Comparison of ENCODE assay signal across 8 cellular contexts in genomic region chr19:52963229-52963760, GRCh38.
DNase-seq lines count a peak whose midpoint lies in the region; ATAC-seq and TF ChIP-seq lines count a peak whose summit lies in the region.

No MANE protein-coding gene starts in this region.

- DNase-seq in AG10803 (ENCODE audit: low read depth), result no peak
- peak; percentile 53 for DNase-seq in adipocyte (ENCODE audit: low read depth)
- DNase-seq in stimulated activated naive CD4-positive, alpha-beta T cell (lab: John Stamatoyannopoulos, UW), result no peak
- no peak for DNase-seq in NCI-H187 treated with DMSO at 0.1 percent for 48 hours (lab: John Stamatoyannopoulos, UW)

- ATAC-seq in GM18909 (IDR thresholded peaks at IDR 0.05; ENCODE audit: poor library complexity, unreplicated experiment), result peak; percentile 32

- H3K36me3 ChIP-seq in HUES48 (ENCODE audit: control insufficient read depth, insufficient read depth, low read length) (peaks cover 14% of the 10 kb centered on the region; the same call in 1 of the 2 replicates), adipocyte (ENCODE audit: control insufficient read depth, insufficient read depth, low read length, severe bottlenecking) (peaks cover 3% of the 10 kb centered on the region)

- H3K4me3 ChIP-seq in AG10803 (ENCODE audit: low read length) (peak overlapping the region; percentile 80), HUES48 (ENCODE audit: low read depth, low read length) (peak overlapping the region; percentile 83), adipocyte (ENCODE audit: low read length) (peak overlapping the region; percentile 98), iPS-11a (ENCODE audit: low read depth, low read length) (peak overlapping the region; percentile 65), skin epidermis (peak overlapping the region; percentile 52 to 75 (median 67))

- H3K4me1 ChIP-seq in HUES48 (ENCODE audit: control insufficient read depth, insufficient read depth, low read length), result peaks cover 10% of the 10 kb centered on the region; the same call in 1 of the 2 replicates
- peaks cover 16% of the 10 kb centered on the region for H3K4me1 ChIP-seq in adipocyte (ENCODE audit: control insufficient read depth, insufficient read depth, low read length)

- peak overlapping the region; percentile 89 for H3K27ac ChIP-seq in HUES48 (ENCODE audit: low read depth, low read length)
- peak overlapping the region in 20 of 21 experiments; percentile 25 to 90 (median 80) for H3K27ac ChIP-seq in skin epidermis

- no peak for TF ChIP-seq CTCF in AG10803 (conservative IDR thresholded peaks at IDR 0.05; ENCODE audit: low read length)

- H3K27me3 ChIP-seq in HUES48 (ENCODE audit: control insufficient read depth, insufficient read depth, low read length) (no peaks in the 10 kb centered on the region), adipocyte (replicated peaks; ENCODE audit: control insufficient read depth, insufficient read depth, low read length) (no peaks in the 10 kb centered on the region)

- H3K9me3 ChIP-seq in HUES48 (ENCODE audit: control insufficient read depth, insufficient read depth, low read length) (0 out of 2 replicates have a peak, but pooled peaks cover 4% of the 10 kb centered on the region), adipocyte (ENCODE audit: control insufficient read depth, low read length) (peaks cover 9% of the 10 kb centered on the region)

- peak overlapping the region; percentile 25; the same call in 1 of the 2 replicates for H3K9ac ChIP-seq in HUES48 (ENCODE audit: low read depth, low read length)
- peak overlapping the region; percentile 87 for H3K9ac ChIP-seq in adipocyte (ENCODE audit: low read length)
